Comparison of ENCODE assay signal across 26 cellular contexts in the genomic region with DNA sequence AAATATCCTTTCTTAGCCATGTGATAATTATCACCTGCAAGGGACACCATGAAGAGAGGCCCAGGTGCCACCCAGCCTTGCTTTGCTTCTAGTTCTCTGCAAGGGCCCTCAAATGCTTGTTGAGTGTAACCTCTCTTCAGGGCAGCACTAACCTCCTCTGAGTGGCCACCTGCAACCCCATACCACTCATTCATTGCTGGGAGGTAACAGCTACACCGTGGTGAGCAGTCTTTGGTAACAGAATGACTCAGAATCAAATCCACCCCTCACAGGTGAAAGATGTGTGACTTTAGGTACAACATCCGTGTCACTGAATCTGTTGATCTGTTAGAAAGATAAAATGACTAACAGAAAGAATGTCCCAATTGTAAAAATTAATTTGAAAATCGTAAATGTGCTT.
DNase-seq lines count a peak whose midpoint lies in the region; ATAC-seq, FAIRE-seq and TF ChIP-seq lines count a peak whose summit lies in the region.
"Had no signal": no experiment of that assay in that cellular context is flagged by ENCODE, and none has a peak within 500 bp of the region (broad histone marks: within the 10 kb centered on the region; RNA-seq: fewer than 3 reads in every experiment).

No MANE protein-coding gene starts in this region.

- peak overlapping the region; percentile 75 for H3K4me2 ChIP-seq in PC-9
- H3K4me2 ChIP-seq: KMS-11 had no signal

- DNase-seq in PC-9, result peak; percentile 48 to 97
- DNase-seq in kidney glomerular epithelial cell (lab: John Stamatoyannopoulos, UW), result peak; percentile 26
- DNase-seq in activated T-helper 1 cell treated with anti-CD3 and anti-CD28 coated beads, Interleukin-12 subunit alpha, Interleukin-12 subunit beta, Interleukin-2, Interleukin-4 antibody, amounts not matched to agents 30 ng/mL and 10 ng/mL and 1 ng/mL, durations not matched to agents 14 hours and 24 hours and 36 hours (ENCODE audit: low spot score), result no peak
- no peak for DNase-seq in frontal cortex (ENCODE audit: low spot score in 2 of 2)
- DNase-seq in spleen, result no peak
- DNase-seq: activated CD4-positive, alpha-beta T cell treated with anti-CD3 and anti-CD28 coated beads, Interleukin-2, amount 50 U/mL, for 1 hour; activated naive CD4-positive, alpha-beta T cell; DMS 273 treated with DMSO at 0.1 percent for 48 hours; dorsolateral prefrontal cortex; islet precursor cell; natural killer cell; NCI-H2081 treated with DMSO at 0.1 percent for 48 hours; NCI-H748 treated with DMSO at 0.1 percent for 48 hours; OCI-M1; pancreas; T-helper 17 cell; testis had no signal

- H3K9me3 ChIP-seq in HUES48 (ENCODE audit: control insufficient read depth, insufficient read depth, low read length), result no peaks in the 10 kb centered on the region
- H3K9me3 ChIP-seq in PC-9 (ENCODE audit: insufficient read depth, low read depth), result no peaks in the 10 kb centered on the region
- H3K9me3 ChIP-seq in spleen, result no peaks in the 10 kb centered on the region
- H3K9me3 ChIP-seq: pancreas, SJSA1, testis had no signal

- H3K79me2 ChIP-seq in ACC112 (ENCODE audit: control insufficient read depth, insufficient read depth, low read length, unreplicated experiment), result no peaks in the 10 kb centered on the region
- no peaks in the 10 kb centered on the region for H3K79me2 ChIP-seq in PC-9 (ENCODE audit: low read depth)

- H3K27ac Mint-ChIP-seq in activated T-helper 1 cell treated with anti-CD3 and anti-CD28 coated beads, Interleukin-12 subunit alpha, Interleukin-12 subunit beta, Interleukin-2, Interleukin-4 antibody, amounts not matched to agents 30 ng/mL and 10 ng/mL and 1 ng/mL, durations not matched to agents 14 hours and 24 hours and 36 hours, result no peak overlapping the region
- H3K27ac Mint-ChIP-seq: memory B cell, natural killer cell, T-helper 17 cell had no signal

- intact Hi-C loops in PC-9 (cut with micrococcal nuclease; ENCODE audit: unreplicated experiment) (loop anchor here (2.0 kb wide), 1 partner anchor 36 kb away; no protein-coding TSS in a partner anchor), spleen (cut with DNase I; ENCODE audit: low total_unique reads) (no loop called here)
- intact Hi-C loops in activated T-helper 1 cell treated with anti-CD3 and anti-CD28 coated beads, Interleukin-12 subunit alpha, Interleukin-12 subunit beta, Interleukin-2, Interleukin-4 antibody, amounts not matched to agents 30 ng/mL and 10 ng/mL and 1 ng/mL, durations not matched to agents 14 hours and 24 hours and 36 hours (cut with micrococcal nuclease), result no loop called here

- H3K36me3 ChIP-seq in ACC112 (ENCODE audit: insufficient read depth, low read length), result no peaks in the 10 kb centered on the region
- no peaks in the 10 kb centered on the region for H3K36me3 ChIP-seq in HUES48 (ENCODE audit: control insufficient read depth, insufficient read depth, low read length)
- H3K36me3 ChIP-seq in PC-9 (ENCODE audit: low read depth), result no peaks in the 10 kb centered on the region
- H3K36me3 ChIP-seq in spleen, result no peaks in the 10 kb centered on the region
- H3K36me3 ChIP-seq: pancreas, SJSA1 had no signal

- H3K4me1 ChIP-seq in ACC112 (ENCODE audit: control insufficient read depth, insufficient read depth, low read length, unreplicated experiment) (peaks cover 8% of the 10 kb centered on the region), HUES48 (ENCODE audit: control insufficient read depth, insufficient read depth, low read length) (no peaks in the 10 kb centered on the region), PC-9 (replicated peaks; ENCODE audit: insufficient read depth) (peaks cover 37% of the 10 kb centered on the region), spleen (no peaks in the 10 kb centered on the region)
- H3K4me1 ChIP-seq: pancreas, testis had no signal

- H3K4me3 ChIP-seq in ACC112 (ENCODE audit: low read depth, low read length) (no peak overlapping the region), HUES48 (ENCODE audit: low read depth, low read length) (no peak overlapping the region), PC-9 (peak overlapping the region; percentile 18; the same call in 1 of the 2 replicates), spleen (no peak overlapping the region)
- H3K4me3 ChIP-seq: dorsolateral prefrontal cortex, GM12878, GM23248, pancreas, SJSA1, testis had no signal

- H4K20me1 ChIP-seq in PC-9 (ENCODE audit: insufficient read depth), result no peaks in the 10 kb centered on the region

- POLR2A ChIA-PET in PC-9 (lab: Charles Lee; ENCODE audit: unreplicated experiment), result interaction anchor here (0.6 kb wide), 1 partner anchor 1170 kb away, joined by 7 read pairs; no protein-coding TSS in a partner anchor

- ATAC-seq in HG03135 (IDR thresholded peaks at IDR 0.05; ENCODE audit: unreplicated experiment), result no peak
- ATAC-seq: GM12878, natural killer cell, pancreas, sciatic nerve, T-helper 17 cell had no signal

- CTCF ChIA-PET in PC-9 (lab: Charles Lee), result no interaction called here

- H3K4me3 Mint-ChIP-seq in activated T-helper 1 cell treated with anti-CD3 and anti-CD28 coated beads, Interleukin-12 subunit alpha, Interleukin-12 subunit beta, Interleukin-2, Interleukin-4 antibody, amounts not matched to agents 30 ng/mL and 10 ng/mL and 1 ng/mL, durations not matched to agents 14 hours and 24 hours and 36 hours, result no peak overlapping the region
- H3K4me3 Mint-ChIP-seq: memory B cell, natural killer cell, T-helper 17 cell had no signal

- H3K4me1 Mint-ChIP-seq in activated T-helper 1 cell treated with anti-CD3 and anti-CD28 coated beads, Interleukin-12 subunit alpha, Interleukin-12 subunit beta, Interleukin-2, Interleukin-4 antibody, amounts not matched to agents 30 ng/mL and 10 ng/mL and 1 ng/mL, durations not matched to agents 14 hours and 24 hours and 36 hours (ENCODE audit: low read depth), result no peaks in the 10 kb centered on the region
- H3K4me1 Mint-ChIP-seq: memory B cell, natural killer cell, T-helper 17 cell had no signal

- H3K27me3 ChIP-seq in ACC112 (ENCODE audit: insufficient read depth, low read length) (no peaks in the 10 kb centered on the region), HUES48 (ENCODE audit: control insufficient read depth, insufficient read depth, low read length) (no peaks in the 10 kb centered on the region), PC-9 (ENCODE audit: insufficient read depth, low read depth) (no peaks in the 10 kb centered on the region), spleen (replicated peaks in 1 of 7) (no peaks in the 10 kb centered on the region)
- H3K27me3 ChIP-seq: pancreas, SJSA1, testis had no signal

- H3K9me3 Mint-ChIP-seq in activated T-helper 1 cell treated with anti-CD3 and anti-CD28 coated beads, Interleukin-12 subunit alpha, Interleukin-12 subunit beta, Interleukin-2, Interleukin-4 antibody, amounts not matched to agents 30 ng/mL and 10 ng/mL and 1 ng/mL, durations not matched to agents 14 hours and 24 hours and 36 hours, result no peaks in the 10 kb centered on the region
- H3K9me3 Mint-ChIP-seq: memory B cell had no signal

- TF ChIP-seq CTCF in PC-9 (conservative IDR thresholded peaks at IDR 0.05), result no peak
- no peak for TF ChIP-seq CTCF in spleen (IDR thresholded peaks at IDR 0.05 in 8 of 11, conservative IDR thresholded peaks at IDR 0.05 in 3 of 11)

- WGBS in spleen, 5 donors, result 55 to 83% (median 65%) methylated on average over 3 of the region's 3 CpGs

- peak overlapping the region; percentile 16; the same call in 1 of the 2 replicates for H3K27ac ChIP-seq in ACC112 (ENCODE audit: low read depth, low read length)
- H3K27ac ChIP-seq in HUES48 (ENCODE audit: low read depth, low read length), result peak overlapping the region; percentile 47
- peak overlapping the region; percentile 95 for H3K27ac ChIP-seq in PC-9
- no peak overlapping the region for H3K27ac ChIP-seq in spleen
- H3K27ac ChIP-seq: dorsolateral prefrontal cortex, KMS-11, pancreas, SJSA1, testis had no signal

- H3K9ac ChIP-seq in HUES48 (ENCODE audit: low read depth, low read length), result no peak overlapping the region
- H3K9ac ChIP-seq: GM23248, KMS-11 had no signal

- no peak for TF ChIP-seq POLR2A in spleen (IDR thresholded peaks at IDR 0.05)

- BruUV-seq in PC-9 (replicated peaks; lab: Mats Ljungman, UMichigan), result no TSS peak

- no peaks in the 10 kb centered on the region for H3K36me3 Mint-ChIP-seq in activated T-helper 1 cell treated with anti-CD3 and anti-CD28 coated beads, Interleukin-12 subunit alpha, Interleukin-12 subunit beta, Interleukin-2, Interleukin-4 antibody, amounts not matched to agents 30 ng/mL and 10 ng/mL and 1 ng/mL, durations not matched to agents 14 hours and 24 hours and 36 hours (ENCODE audit: low read depth)
- H3K36me3 Mint-ChIP-seq: memory B cell had no signal

- no peak for FAIRE-seq in frontal cortex (lab: Jason Lieb, UNC)
- FAIRE-seq: GM12878, pancreas had no signal

- H3K9me2 ChIP-seq in PC-9 (ENCODE audit: insufficient read depth), result no peaks in the 10 kb centered on the region

- H3K27me3 Mint-ChIP-seq in activated T-helper 1 cell treated with anti-CD3 and anti-CD28 coated beads, Interleukin-12 subunit alpha, Interleukin-12 subunit beta, Interleukin-2, Interleukin-4 antibody, amounts not matched to agents 30 ng/mL and 10 ng/mL and 1 ng/mL, durations not matched to agents 14 hours and 24 hours and 36 hours (ENCODE audit: insufficient read depth), result no peaks in the 10 kb centered on the region
- H3K27me3 Mint-ChIP-seq: memory B cell, T-helper 17 cell had no signal

- H2AFZ ChIP-seq in ACC112 (ENCODE audit: low read length, unreplicated experiment) (no peak overlapping the region), PC-9 (no peak overlapping the region)
- H2AFZ ChIP-seq: GM23248 had no signal

- H3F3A ChIP-seq in PC-9 (ENCODE audit: insufficient read depth, low read depth), result peaks cover 30% of the 10 kb centered on the region

Comparison
In these comparisons a context has a peak if more than half of its experiments do, and no peak if none do; other contexts are left out.
1. H3K27ac ChIP-seq: peak in ACC112 (single experiment), HUES48 (single experiment) and PC-9 (single experiment); none in spleen (0 of 8).
2. DNase-seq: peak in PC-9 (2 of 2) and kidney glomerular epithelial cell (single experiment); none in activated T-helper 1 cell treated with anti-CD3 and anti-CD28 coated beads, Interleukin-12 subunit alpha, Interleukin-12 subunit beta, Interleukin-2, Interleukin-4 antibody, amounts not matched to agents 30 ng/mL and 10 ng/mL and 1 ng/mL, durations not matched to agents 14 hours and 24 hours and 36 hours (single experiment), frontal cortex (0 of 2) and spleen (single experiment).